Comparison of ENCODE assay signal across 8 cellular contexts in the genomic region with DNA sequence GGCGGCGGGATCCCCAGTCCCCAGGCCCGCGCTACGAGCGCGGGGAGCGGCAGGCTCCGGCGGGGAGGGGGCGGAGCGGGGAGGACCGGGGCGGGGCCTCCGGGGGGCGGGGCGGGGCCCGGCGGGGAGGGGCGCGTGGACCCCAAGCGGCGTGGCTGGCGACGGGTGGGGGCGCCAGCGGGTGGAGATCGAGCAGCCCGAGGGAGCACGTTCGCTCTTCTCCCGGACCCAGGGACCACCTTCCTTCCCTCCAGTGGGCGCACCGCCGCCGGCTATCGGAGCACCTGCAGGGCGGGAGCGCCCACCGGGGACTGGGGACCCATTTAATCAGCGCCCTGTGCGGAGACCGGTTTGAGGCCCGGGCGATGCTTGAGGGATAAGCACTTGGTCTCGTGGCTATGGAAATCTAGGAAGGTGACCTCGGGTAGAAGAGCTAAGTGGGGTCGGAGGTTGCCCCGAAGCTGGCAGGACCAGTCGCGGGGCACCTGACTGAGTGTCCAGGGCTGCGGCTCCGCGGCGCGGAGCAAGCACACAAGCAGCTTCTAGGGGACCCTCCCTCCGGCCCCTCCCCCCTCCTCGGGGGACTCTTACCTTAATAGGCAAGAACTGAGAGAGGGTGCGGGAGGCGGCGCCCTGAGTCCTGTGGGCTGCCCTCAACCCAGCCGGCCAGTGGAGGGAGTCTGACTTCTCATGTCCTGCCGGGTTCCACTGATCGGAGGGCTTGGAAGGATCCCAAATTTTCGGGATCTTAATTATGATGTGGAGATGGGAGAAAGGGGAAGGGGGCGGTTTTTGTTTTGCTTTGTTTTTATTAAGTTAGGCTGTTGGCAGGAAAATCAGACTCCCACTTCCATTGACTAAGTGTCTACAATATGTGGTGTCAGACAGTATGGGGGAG. TPM values are rescaled to one million over a fixed set of nuclear protein-coding genes. Genes with fewer than 3 reads are reported as not detected.
DNase-seq lines count a peak whose midpoint lies in the region; ATAC-seq, FAIRE-seq and TF ChIP-seq lines count a peak whose summit lies in the region.

A gene (minus strand): TSS at position 61 of the 898 bp plus-strand sequence. CDS start 71 bp downstream, outside the sequence.

- H3K9me3 Mint-ChIP-seq in stimulated activated memory B cell treated with anti-CD40 and anti-IgM and Interleukin-4, amounts not matched to agents 10 μg/mL and 1 μg/mL and 100 μg/mL, for 72 hours = no peaks in the 10 kb centered on the region

- no peaks in the 10 kb centered on the region for H3K36me3 ChIP-seq in BJ (ENCODE audit: control insufficient read depth, insufficient read depth, low read length)

- DNase-seq in BJ (ENCODE audit: low read depth) (no peak), LoVo (ENCODE audit: low spot score) (peak; percentile 60), mucosa of gallbladder (ENCODE audit: low spot score) (peak; percentile 56), GM10248 (ENCODE audit: extremely low spot score) (no peak)
- DNase-seq in activated CD8-positive, alpha-beta memory T cell treated with anti-CD3 and anti-CD28 coated beads for 1 hour (ENCODE audit: extremely low read depth in 1 of 2, low read depth in 1 of 2) = peak; percentile 8 to 56

- peak; percentile 41 for FAIRE-seq in endometrium (lab: Jason Lieb, UNC)

- H3K36me3 Mint-ChIP-seq in stimulated activated memory B cell treated with anti-CD40 and anti-IgM and Interleukin-4, amounts not matched to agents 10 μg/mL and 1 μg/mL and 100 μg/mL, for 72 hours = no peaks in the 10 kb centered on the region

- CTCF ChIA-PET in BJ (lab: Yijun Ruan, JAX) (interaction anchor here (0.7 to 3.8 kb wide), 8 partner anchors 8 to 217 kb away, joined by 3 to 17 read pairs (median 3); no protein-coding TSS in a partner anchor), GM10248 (lab: Yijun Ruan, JAX) (interaction anchor here (0.9 to 1.5 kb wide), 2 partner anchors 23 to 37 kb away, joined by 3 read pairs; no protein-coding TSS in a partner anchor)

- TF ChIP-seq CTCF in BJ (IDR thresholded peaks at IDR 0.05; ENCODE audit: insufficient read depth, low read depth, low read length) = peak; percentile 53
- TF ChIP-seq CTCF in GM10248 (IDR thresholded peaks at IDR 0.05; ENCODE audit: control extremely low read depth, extremely low read depth, low read depth, missing control alignments) = no peak

- H3K4me3 ChIP-seq in BJ (ENCODE audit: low read depth, low read length) = peak within 1 kb of the TSS; percentile 59

- H3K27me3 ChIP-seq in BJ (ENCODE audit: control insufficient read depth, insufficient read depth, low read length) = peaks cover 3% of the 10 kb centered on the region; the same call in 1 of the 2 replicates

- H3K27me3 Mint-ChIP-seq in stimulated activated memory B cell treated with anti-CD40 and anti-IgM and Interleukin-4, amounts not matched to agents 10 μg/mL and 1 μg/mL and 100 μg/mL, for 72 hours = no peaks in the 10 kb centered on the region

- H3K4me1 Mint-ChIP-seq in stimulated activated memory B cell treated with anti-CD40 and anti-IgM and Interleukin-4, amounts not matched to agents 10 μg/mL and 1 μg/mL and 100 μg/mL, for 72 hours = peaks cover 17% of the 10 kb centered on the region

- H3K4me3 Mint-ChIP-seq in stimulated activated memory B cell treated with anti-CD40 and anti-IgM and Interleukin-4, amounts not matched to agents 10 μg/mL and 1 μg/mL and 100 μg/mL, for 72 hours = peak within 1 kb of the TSS; percentile 89

- peak; percentile 88 for ATAC-seq in stimulated activated memory B cell treated with anti-CD40 and anti-IgM and Interleukin-4, amounts not matched to agents 10 μg/mL and 1 μg/mL and 100 μg/mL, for 72 hours
- ATAC-seq in GM21825 (IDR thresholded peaks at IDR 0.05; ENCODE audit: unreplicated experiment) = no peak

- POLR2A ChIA-PET in BJ (lab: Charles Lee) = interaction anchor here (0.6 kb wide), 1 partner anchor 10 kb away, joined by 4 read pairs; no protein-coding TSS in a partner anchor
- POLR2A ChIA-PET in GM10248 (lab: Yijun Ruan, JAX) = no interaction called here

- peak within 1 kb of the TSS; percentile 48 for H3K27ac Mint-ChIP-seq in stimulated activated memory B cell treated with anti-CD40 and anti-IgM and Interleukin-4, amounts not matched to agents 10 μg/mL and 1 μg/mL and 100 μg/mL, for 72 hours

RNA-seq across cellular contexts. Expression of the gene that starts here (rescaled TPM):
- polyA plus RNA-seq in BJ (2011; rRNA removed) = 3.9 and 5.4 TPM in 2 replicates
- 0.82 and 2.9 TPM in 2 replicates for polyA minus RNA-seq in BJ (2011; rRNA and poly(A)+ RNA removed)
- 12.1 TPM for total RNA-seq in mucosa of gallbladder

Comparison
In these comparisons a context has a peak if more than half of its experiments do, and no peak if none do; other contexts are left out.
1. DNase-seq: peak in LoVo (single experiment), activated CD8-positive, alpha-beta memory T cell treated with anti-CD3 and anti-CD28 coated beads for 1 hour (2 of 2) and mucosa of gallbladder (single experiment); none in BJ (single experiment) and GM10248 (single experiment).